Comparison of ENCODE assay signal across 14 cellular contexts in genomic region chr5:92634883-92635282, GRCh38.
A peak's percentile ranks its signal among the peaks of the same experiment; 100 is the strongest.
DNase-seq lines count a peak whose midpoint lies in the region; ATAC-seq and FAIRE-seq lines count a peak whose summit lies in the region.
"Had no signal": no experiment of that assay in that cellular context is flagged by ENCODE, and none has a peak within 500 bp of the region (broad histone marks: within the 10 kb centered on the region; RNA-seq: fewer than 3 reads in every experiment).

No MANE protein-coding gene starts in this region.

- no peak for FAIRE-seq in small intestine (lab: Jason Lieb, UNC)
- FAIRE-seq: TTC549 had no signal

- no peak overlapping the region for H3K4me3 ChIP-seq in small intestine (ENCODE audit: low read depth in 1 of 2, low read length in 2 of 2)
- H3K4me3 ChIP-seq in MG63, result no peak overlapping the region
- H3K4me3 ChIP-seq: colonic mucosa, lung had no signal

- ATAC-seq in HG02884 (IDR thresholded peaks at IDR 0.05; ENCODE audit: unreplicated experiment), result no peak

- H3K9me3 ChIP-seq in small intestine (ENCODE audit: control insufficient read depth, low read depth) (no peaks in the 10 kb centered on the region), MG63 (peaks cover 9% of the 10 kb centered on the region; the same call in 1 of the 2 replicates)
- H3K9me3 ChIP-seq: colonic mucosa had no signal

- WGBS in small intestine, 3 donors, result 38 to 70% (median 45%) methylated on average over 11 of the region's 11 CpGs

- no peak overlapping the region for H3K27ac ChIP-seq in small intestine (ENCODE audit: low read depth in 1 of 2, low read length in 1 of 2)
- H3K27ac ChIP-seq: colonic mucosa had no signal

- DNase-seq in NCI-H1417 (lab: John Stamatoyannopoulos, UW), result peak; percentile 26 to 94 (median 80)
- peak; percentile 85 for DNase-seq in NCI-H2227 treated with DMSO at 0.1 percent for 48 hours (lab: John Stamatoyannopoulos, UW)
- DNase-seq in cerebellar cortex (ENCODE audit: low spot score), result peak; percentile 41
- peak; percentile 7 for DNase-seq in small intestine
- no peak for DNase-seq in HuH-7.5 (ENCODE audit: low spot score)
- no peak for DNase-seq in MG63
- DNase-seq: activated CD4-positive, alpha-beta T cell treated with anti-CD3 and anti-CD28 coated beads, Interleukin-2, amount 10 ng/mL, durations not matched to agents 24 days and 14 days; activated CD8-positive, alpha-beta memory T cell treated with anti-CD3 and anti-CD28 coated beads, Interleukin-2, amount 50 U/mL, for 4 hours; colonic mucosa; Kasumi-1; trophoblast cell had no signal

- no peaks in the 10 kb centered on the region for H3K36me3 ChIP-seq in small intestine (ENCODE audit: control insufficient read depth in 2 of 2, insufficient read depth in 2 of 2, low read length in 2 of 2)
- no peaks in the 10 kb centered on the region for H3K36me3 ChIP-seq in MG63
- H3K36me3 ChIP-seq: colonic mucosa had no signal

- no peaks in the 10 kb centered on the region for H3K27me3 ChIP-seq in small intestine (ENCODE audit: control insufficient read depth in 2 of 2, insufficient read depth in 2 of 2, low read length in 2 of 2)
- H3K27me3 ChIP-seq in MG63, result no peaks in the 10 kb centered on the region
- H3K27me3 ChIP-seq: colonic mucosa had no signal

- H3K4me1 ChIP-seq in small intestine (ENCODE audit: control insufficient read depth in 2 of 2, insufficient read depth in 1 of 2, low read depth in 1 of 2, low read length in 1 of 2), result no peaks in the 10 kb centered on the region
- H3K4me1 ChIP-seq: colonic mucosa had no signal

Comparison
In these comparisons a context has a peak if more than half of its experiments do, and no peak if none do; other contexts are left out.
1. DNase-seq: peak in NCI-H1417 (3 of 3), NCI-H2227 treated with DMSO at 0.1 percent for 48 hours (single experiment), cerebellar cortex (single experiment) and small intestine (single experiment); none in HuH-7.5 (single experiment) and MG63 (single experiment).